Comparison of ENCODE assay signal across 8 cellular contexts in the genomic region with DNA sequence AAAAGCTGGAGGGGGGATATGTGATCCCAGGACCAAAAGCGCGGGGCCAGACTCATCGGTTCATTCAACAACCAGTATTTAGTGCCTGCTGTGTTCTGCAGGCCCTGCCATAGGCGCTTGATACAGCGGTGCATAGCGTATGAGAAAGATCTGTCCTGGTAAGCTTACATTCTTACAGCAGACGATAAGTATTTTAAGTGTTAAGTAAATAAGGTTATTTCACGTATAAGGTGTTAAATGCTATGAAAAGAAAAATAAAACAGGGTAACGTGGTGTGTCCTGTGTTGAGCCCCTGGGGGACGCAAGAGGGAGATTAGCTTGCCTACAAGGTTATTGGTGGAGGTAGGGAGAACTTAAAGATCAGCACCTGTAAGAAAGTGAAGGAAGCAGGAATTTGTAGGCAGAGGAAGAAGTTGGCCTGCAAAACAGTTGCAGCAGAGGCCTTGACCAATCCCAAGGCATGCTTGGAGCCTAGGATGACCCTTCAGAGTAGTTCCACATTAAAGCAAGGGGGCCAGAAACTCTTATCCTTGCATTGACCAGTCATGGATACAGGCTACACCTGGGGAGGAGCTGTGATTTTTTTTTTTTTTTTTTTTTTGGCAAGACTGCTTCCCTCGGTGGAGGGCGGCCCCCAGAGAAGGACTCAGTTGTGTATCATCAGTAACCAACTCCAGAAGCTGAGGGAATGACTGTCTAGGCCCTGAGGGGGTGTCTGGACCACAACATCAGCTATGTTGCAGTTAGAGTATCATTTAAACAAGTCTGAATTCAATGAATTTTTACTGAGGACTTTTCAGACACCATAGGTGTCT. TPM values are rescaled to one million over a fixed set of nuclear protein-coding genes. Genes with fewer than 3 reads are reported as not detected.
A peak's percentile ranks its signal among the peaks of the same experiment; 100 is the strongest.
DNase-seq lines count a peak whose midpoint lies in the region; ATAC-seq and TF ChIP-seq lines count a peak whose summit lies in the region.

No MANE protein-coding gene starts in this region.

- peaks cover 16% of the 10 kb centered on the region for H3K4me1 Mint-ChIP-seq in T-helper 2 cell treated with Interferon-gamma antibody and Interleukin-4, amounts not matched to agents 5 μg/mL and 100 μg/mL, for 36 hours (ENCODE audit: low read depth)
- peaks cover 13% of the 10 kb centered on the region for H3K4me1 Mint-ChIP-seq in dendritic cell treated with granulocyte-macrophage colony-stimulating factor and Interleukin-4, amounts not matched to agents 40 ng/mL and 50 ng/mL, for 4 days (ENCODE audit: low read depth)
- peaks cover 17% of the 10 kb centered on the region in 2 donors for H3K4me1 Mint-ChIP-seq in natural killer cell

- ATAC-seq in natural killer cell (no peak), GM21619 (IDR thresholded peaks at IDR 0.05; ENCODE audit: unreplicated experiment) (no peak), HG02798 (IDR thresholded peaks at IDR 0.05; ENCODE audit: poor library complexity, unreplicated experiment) (no peak)

- peaks cover 5% of the 10 kb centered on the region for H3K27me3 Mint-ChIP-seq in T-helper 2 cell treated with Interferon-gamma antibody and Interleukin-4, amounts not matched to agents 5 μg/mL and 100 μg/mL, for 36 hours (ENCODE audit: low read depth)
- no peaks in the 10 kb centered on the region for H3K27me3 Mint-ChIP-seq in dendritic cell treated with granulocyte-macrophage colony-stimulating factor and Interleukin-4, amounts not matched to agents 40 ng/mL and 50 ng/mL, for 4 days
- H3K27me3 Mint-ChIP-seq in natural killer cell (ENCODE audit: low read depth in 2 of 2) = no peaks in the 10 kb centered on the region

- peaks cover 1% of the 10 kb centered on the region for H3K36me3 Mint-ChIP-seq in T-helper 2 cell treated with Interferon-gamma antibody and Interleukin-4, amounts not matched to agents 5 μg/mL and 100 μg/mL, for 36 hours (ENCODE audit: low read depth)
- no peaks in the 10 kb centered on the region for H3K36me3 Mint-ChIP-seq in dendritic cell treated with granulocyte-macrophage colony-stimulating factor and Interleukin-4, amounts not matched to agents 40 ng/mL and 50 ng/mL, for 4 days (ENCODE audit: low read depth)
- H3K36me3 Mint-ChIP-seq in natural killer cell = no peaks in the 10 kb centered on the region

- DNase-seq in T-helper 2 cell treated with Interferon-gamma antibody and Interleukin-4, amounts not matched to agents 5 μg/mL and 100 μg/mL, for 36 hours (ENCODE audit: low spot score) = no peak
- DNase-seq in T-helper 2 cell (no peak), NCI-H69 (lab: John Stamatoyannopoulos, UW) (peak; percentile 52), natural killer cell (no peak), NCI-H2227 (lab: John Stamatoyannopoulos, UW; ENCODE audit: unreplicated experiment) (no peak)

- TF ChIP-seq CTCF in natural killer cell (IDR thresholded peaks at IDR 0.05) = no peak

- intact Hi-C loops in dendritic cell treated with granulocyte-macrophage colony-stimulating factor and Interleukin-4, amounts not matched to agents 40 ng/mL and 50 ng/mL, for 4 days (cut with micrococcal nuclease) = loop anchor here (1.0 to 10.0 kb wide), 2 partner anchors 45 to 81 kb away; no protein-coding TSS in a partner anchor
- intact Hi-C loops in natural killer cell (cut with micrococcal nuclease) = loop anchor here (1.0 to 5.0 kb wide), 3 partner anchors 96 to 1323 kb away; a partner anchor contains a TSS

- H3K4me3 Mint-ChIP-seq in T-helper 2 cell treated with Interferon-gamma antibody and Interleukin-4, amounts not matched to agents 5 μg/mL and 100 μg/mL, for 36 hours = peak overlapping the region; percentile 86
- H3K4me3 Mint-ChIP-seq in dendritic cell treated with granulocyte-macrophage colony-stimulating factor and Interleukin-4, amounts not matched to agents 40 ng/mL and 50 ng/mL, for 4 days = peak overlapping the region; percentile 75
- peak overlapping the region; percentile 83 for H3K4me3 Mint-ChIP-seq in natural killer cell

- no peaks in the 10 kb centered on the region for H3K9me3 Mint-ChIP-seq in T-helper 2 cell treated with Interferon-gamma antibody and Interleukin-4, amounts not matched to agents 5 μg/mL and 100 μg/mL, for 36 hours
- H3K9me3 Mint-ChIP-seq in dendritic cell treated with granulocyte-macrophage colony-stimulating factor and Interleukin-4, amounts not matched to agents 40 ng/mL and 50 ng/mL, for 4 days = no peaks in the 10 kb centered on the region
- H3K9me3 Mint-ChIP-seq in natural killer cell = peaks cover 0 to 2% of the 10 kb centered on the region in 2 donors

- H3K27ac Mint-ChIP-seq in T-helper 2 cell treated with Interferon-gamma antibody and Interleukin-4, amounts not matched to agents 5 μg/mL and 100 μg/mL, for 36 hours = peak overlapping the region; percentile 78
- peak overlapping the region; percentile 83 for H3K27ac Mint-ChIP-seq in dendritic cell treated with granulocyte-macrophage colony-stimulating factor and Interleukin-4, amounts not matched to agents 40 ng/mL and 50 ng/mL, for 4 days
- H3K27ac Mint-ChIP-seq in natural killer cell = peak overlapping the region; percentile 76 to 84

RNA-seq across cellular contexts. Expression of a gene that starts 0.5 kb away (rescaled TPM):
- total RNA-seq in natural killer cell = 1 to 10 TPM in 2 of 3 donors, under 1 TPM in 1; 0.99 to 4.1 (median 3.1) TPM

RNA-seq across cellular contexts. Expression of a gene that starts 26.7 kb away (rescaled TPM):
- 1 to 10 TPM in 2 of 3 donors, under 1 TPM in 1; 0.82 to 3.6 (median 1.3) TPM for total RNA-seq in natural killer cell
